10 cellular contexts compared by ENCODE assay signal in genomic region chr19:47444388-47444821, GRCh38. TPM values are rescaled to one million over a fixed set of nuclear protein-coding genes. Genes with fewer than 3 reads are reported as not detected.
A peak's percentile ranks its signal among the peaks of the same experiment; 100 is the strongest.
DNase-seq lines count a peak whose midpoint lies in the region; ATAC-seq and TF ChIP-seq lines count a peak whose summit lies in the region.
"Had no signal": no experiment of that assay in that cellular context is flagged by ENCODE, and none has a peak within 500 bp of the region (broad histone marks: within the 10 kb centered on the region; RNA-seq: fewer than 3 reads in every experiment).

No MANE protein-coding gene starts in this region.

- peaks cover 90% of the 10 kb centered on the region for H3K27me3 Mint-ChIP-seq in neural crest cell (ENCODE audit: low read depth)

- H3K27me3 ChIP-seq in vagina, result peaks cover 11% of the 10 kb centered on the region

- DNase-seq in T-helper 9 cell, result peak; percentile 41
- peak; percentile 31 for DNase-seq in central memory CD4-positive, alpha-beta T cell
- peak; percentile 59 for DNase-seq in neural crest cell (ENCODE audit: low read depth, low spot score)
- DNase-seq in NCI-H187 (lab: John Stamatoyannopoulos, UW), result no peak
- DNase-seq in vagina (ENCODE audit: extremely low spot score in 2 of 2), result no peak
- DNase-seq: DMS153, KG1, occipital lobe had no signal

- H3K27ac ChIP-seq in HEK293 (ENCODE audit: extremely low read depth, low read depth, low read length) (no peak overlapping the region), vagina (no peak overlapping the region)

- H3K9me3 Mint-ChIP-seq in neural crest cell, result no peaks in the 10 kb centered on the region

- H3K4me1 ChIP-seq in HEK293 (ENCODE audit: control insufficient read depth, insufficient read depth, low read length) (peaks cover 4% of the 10 kb centered on the region; the same call in 1 of the 2 replicates), vagina (peaks cover 26% of the 10 kb centered on the region)

- no peak for TF ChIP-seq POLR2A in vagina (IDR thresholded peaks at IDR 0.05)

- no peak overlapping the region for H3K27ac Mint-ChIP-seq in neural crest cell (ENCODE audit: unreplicated experiment)

- H3K36me3 ChIP-seq in HEK293 (ENCODE audit: control insufficient read depth in 2 of 2, insufficient read depth in 1 of 2, low read length in 2 of 2) (no peaks in the 10 kb centered on the region), vagina (no peaks in the 10 kb centered on the region)

- POLR2A ChIA-PET in HEK293 (lab: Yijun Ruan, JAX), result no interaction called here

- CTCF ChIA-PET in HEK293 (lab: Yijun Ruan, JAX), result interaction anchor here (0.6 to 1.9 kb wide), 5 partner anchors 11 to 255 kb away, joined by 3 to 5 read pairs (median 4); partner anchors contain the start of genes DHX34 and KPTN

- H3K4me1 Mint-ChIP-seq in neural crest cell, result peaks cover 22% of the 10 kb centered on the region

- H3K4me3 Mint-ChIP-seq in neural crest cell, result no peak overlapping the region

- H3K9me3 ChIP-seq in HEK293 (ENCODE audit: control insufficient read depth, insufficient read depth, low read depth, low read length) (no peaks in the 10 kb centered on the region), vagina (no peaks in the 10 kb centered on the region)

- no peaks in the 10 kb centered on the region for H3K36me3 Mint-ChIP-seq in neural crest cell (ENCODE audit: low read depth)

- H3K4me3 ChIP-seq in HEK293 (ENCODE audit: low read depth, low read length) (no peak overlapping the region), vagina (no peak overlapping the region)

- TF ChIP-seq CTCF in HEK293 (tag by site-specific recombination; IDR thresholded peaks at IDR 0.05), result no peak
- no peak for TF ChIP-seq CTCF in neural crest cell (conservative IDR thresholded peaks at IDR 0.05)
- TF ChIP-seq CTCF in vagina (IDR thresholded peaks at IDR 0.05), result no peak

- no peak for ATAC-seq in GM19452 (IDR thresholded peaks at IDR 0.05; ENCODE audit: unreplicated experiment)

- intact Hi-C loops in vagina (cut with DNase I), result loop anchor here (10.0 kb wide), 1 partner anchor 230 kb away; no protein-coding TSS in a partner anchor

TF ChIP-seq in HEK293, 187 proteins besides CTCF, POLR2A, EP300 and RAD21:
- TF ChIP-seq SP3 (tag by site-specific recombination; IDR thresholded peaks at IDR 0.05) (no peak), EGR2 (tag by site-specific recombination; IDR thresholded peaks at IDR 0.05; ENCODE audit: low read depth) (peak; percentile 89), ZNF239 (tag by site-specific recombination; IDR thresholded peaks at IDR 0.05) (no peak), REST (tag by site-specific recombination; IDR thresholded peaks at IDR 0.05) (peak; percentile 97), ZSCAN16 (tag by site-specific recombination; IDR thresholded peaks at IDR 0.05) (no peak), ZFP3 (tag by site-specific recombination; IDR thresholded peaks at IDR 0.05; ENCODE audit: low read depth) (no peak), ZNF747 (tag by site-specific recombination; IDR thresholded peaks at IDR 0.05) (no peak), ZBTB21 (tag by site-specific recombination; IDR thresholded peaks at IDR 0.05) (no peak), HOXD13 (CRISPR knock-in tag; IDR thresholded peaks at IDR 0.05; ENCODE audit: borderline replicate concordance) (no peak), ZNF335 (tag by site-specific recombination; conservative IDR thresholded peaks at IDR 0.05) (no peak), ZFHX2 (tag by site-specific recombination; conservative IDR thresholded peaks at IDR 0.05) (peak; percentile 93), RBAK (tag by site-specific recombination; IDR thresholded peaks at IDR 0.05) (peak; percentile 44; the same call in 1 of the 2 replicates), ZNF776 (tag by site-specific recombination; IDR thresholded peaks at IDR 0.05; ENCODE audit: borderline replicate concordance) (no peak), ZNF664 (tag by site-specific recombination; IDR thresholded peaks at IDR 0.05) (no peak)

RNA-seq across cellular contexts. Expression of gene MEIS3, which starts 25.1 kb away (rescaled TPM):
- total RNA-seq in neural crest cell (99.9 and 109 TPM in 2 replicates), vagina (20.6 TPM)

RNA-seq across cellular contexts. Expression of gene SLC8A2, which starts 27.3 kb away (rescaled TPM):
- total RNA-seq in neural crest cell, result 0.61 and 0.70 TPM in 2 replicates
- 0.49 TPM for total RNA-seq in vagina

RNA-seq across cellular contexts. Expression of gene KPTN, which starts 39.6 kb away (rescaled TPM):
- total RNA-seq in neural crest cell, result 30.0 and 30.2 TPM in 2 replicates
- total RNA-seq in vagina, result 9.6 TPM

Comparison
In these comparisons a context has a peak if more than half of its experiments do, and no peak if none do; other contexts are left out.
1. DNase-seq: peak in T-helper 9 cell (single experiment), central memory CD4-positive, alpha-beta T cell (single experiment) and neural crest cell (single experiment); none in NCI-H187 (0 of 2) and vagina (0 of 2).